In genomic region chr7:25716421-25716820, GRCh38 we compare ENCODE assay signal across 1 cellular context.
TF ChIP-seq lines count a peak whose summit lies in the region.

No MANE protein-coding gene starts in this region.

TF ChIP-seq in H1, 55 proteins besides CTCF, POLR2A, EP300 and RAD21 (continued from another document):
- TF ChIP-seq CHD7 (IDR thresholded peaks at IDR 0.05; ENCODE audit: insufficient replicate concordance, low read length): no peak
- TF ChIP-seq SUZ12 (IDR thresholded peaks at IDR 0.05; ENCODE audit: low read length): no peak
